18 cellular contexts compared by ENCODE assay signal in the genomic region with DNA sequence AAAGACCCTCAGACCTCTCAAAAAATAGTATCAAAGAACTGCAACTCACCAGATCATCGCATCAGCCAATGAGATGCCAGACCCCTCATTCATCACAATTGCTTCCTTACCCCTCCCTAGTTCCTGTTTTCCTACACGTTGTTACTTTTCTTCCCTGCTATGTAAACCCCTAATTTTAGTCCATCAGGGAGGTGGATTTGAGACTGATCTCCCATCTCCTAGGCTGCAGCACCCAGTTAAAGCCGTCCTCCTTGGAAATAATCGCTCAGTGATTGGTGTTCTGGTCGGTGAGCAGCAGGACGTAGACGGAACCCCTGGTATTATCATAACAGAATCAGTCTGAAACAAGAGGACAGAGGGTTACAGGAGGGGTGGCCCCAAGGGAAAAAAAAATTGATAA. TPM values are rescaled to one million over a fixed set of nuclear protein-coding genes. Genes with fewer than 3 reads are reported as not detected.
A peak's percentile ranks its signal among the peaks of the same experiment; 100 is the strongest.
DNase-seq lines count a peak whose midpoint lies in the region; ATAC-seq, FAIRE-seq and TF ChIP-seq lines count a peak whose summit lies in the region.
"Had no signal": no experiment of that assay in that cellular context is flagged by ENCODE, and none has a peak within 500 bp of the region (broad histone marks: within the 10 kb centered on the region; RNA-seq: fewer than 3 reads in every experiment).

No MANE protein-coding gene starts in this region.

- no peak overlapping the region for H4K5ac ChIP-seq in H1 (ENCODE audit: insufficient read length, low read depth, low read length)

- H3K27me3 ChIP-seq in GM23338 (ENCODE audit: insufficient read depth) (no peaks in the 10 kb centered on the region), H1 (replicated peaks in 1 of 4; ENCODE audit: control insufficient read depth in 3 of 4, extremely low read depth in 1 of 4, insufficient read depth in 3 of 4, low read length in 3 of 4) (no peaks in the 10 kb centered on the region)

- intact Hi-C loops in activated CD8-positive, alpha-beta T cell treated with anti-CD3 and anti-CD28 coated beads for 36 hours (cut with micrococcal nuclease): loop anchor here (10.0 kb wide), 1 partner anchor 239 kb away; no protein-coding TSS in a partner anchor

- no peaks in the 10 kb centered on the region for H3K36me3 ChIP-seq in GM23338 (ENCODE audit: insufficient read depth)
- H3K36me3 ChIP-seq in H1 (ENCODE audit: control insufficient read depth in 2 of 4, insufficient read depth in 4 of 4, low read length in 3 of 4): no peaks in the 10 kb centered on the region

- ATAC-seq in activated CD8-positive, alpha-beta T cell treated with anti-CD3 and anti-CD28 coated beads for 36 hours: no peak
- ATAC-seq in activated CD8-positive, alpha-beta T cell treated with anti-CD3 and anti-CD28 coated beads, Interleukin-2, amount 10 ng/mL, durations not matched to agents 7 days and 5 days: no peak
- no peak for ATAC-seq in GM23338
- ATAC-seq in GM18498 (IDR thresholded peaks at IDR 0.05; ENCODE audit: unreplicated experiment): no peak
- ATAC-seq: Right ventricle myocardium inferior had no signal

- no peak overlapping the region for H3K4me3 ChIP-seq in GM23338
- H3K4me3 ChIP-seq in H1 (ENCODE audit: extremely low read depth in 1 of 4, insufficient read depth in 2 of 4, low read depth in 3 of 4, low read length in 4 of 4): no peak overlapping the region

- no peak overlapping the region for H3K9ac ChIP-seq in H1 (replicated peaks in 1 of 4; ENCODE audit: extremely low read depth in 1 of 4, low read depth in 3 of 4, low read length in 3 of 4)

- H3K4me3 Mint-ChIP-seq in activated CD8-positive, alpha-beta T cell treated with anti-CD3 and anti-CD28 coated beads for 36 hours: no peak overlapping the region
- H3K4me3 Mint-ChIP-seq in activated CD8-positive, alpha-beta T cell treated with anti-CD3 and anti-CD28 coated beads, Interleukin-2, amount 10 ng/mL, durations not matched to agents 7 days and 5 days: no peak overlapping the region
- H3K4me3 Mint-ChIP-seq in GM23338 (no peak overlapping the region), progenitor cell of endocrine pancreas (ENCODE audit: low read depth) (no peak overlapping the region)
- H3K4me3 Mint-ChIP-seq: CD4-positive, alpha-beta T cell had no signal

- peak overlapping the region; percentile 26; the same call in 1 of the 2 replicates for H2BK5ac ChIP-seq in H1 (ENCODE audit: low read depth, low read length)

- H3K23ac ChIP-seq in H1 (ENCODE audit: insufficient read length): no peak overlapping the region

- no peak overlapping the region for H2BK15ac ChIP-seq in H1 (ENCODE audit: low read length)

- H4K20me1 ChIP-seq in GM23338 (replicated peaks; ENCODE audit: insufficient read depth): no peaks in the 10 kb centered on the region
- H4K20me1 ChIP-seq in H1 (replicated peaks in 1 of 2; ENCODE audit: control insufficient read depth in 1 of 2, insufficient read depth in 2 of 2, low read length in 2 of 2): no peaks in the 10 kb centered on the region

- FAIRE-seq in H1 (lab: Jason Lieb, UNC): no peak
- FAIRE-seq: GM19239, H54 had no signal

- WGBS in H1 (ENCODE audit: extremely low coverage in 1 of 2, insufficient coverage in 1 of 2, insufficient read length in 1 of 2, insufficient replicate concordance in 2 of 2, low coverage in 1 of 2, low lambda C conversion rate in 2 of 2, missing lambda C conversion rate in 1 of 2), 2 experiments: 79% methylated on average over 7 of the region's 7 CpGs; no CpG with 5 or more reads in 1 of the 2 experiments

- TF ChIP-seq CTCF in activated CD8-positive, alpha-beta T cell treated with anti-CD3 and anti-CD28 coated beads for 36 hours (IDR thresholded peaks at IDR 0.05): no peak
- TF ChIP-seq CTCF in GM23338 (conservative IDR thresholded peaks at IDR 0.05; ENCODE audit: low read depth in 2 of 2): no peak
- TF ChIP-seq CTCF in H1 (IDR thresholded peaks at IDR 0.05; ENCODE audit: control extremely low read depth in 1 of 3, insufficient read depth in 1 of 3, low read depth in 1 of 3, low read length in 3 of 3): no peak
- TF ChIP-seq CTCF in progenitor cell of endocrine pancreas (IDR thresholded peaks at IDR 0.05; ENCODE audit: unreplicated experiment): no peak

- POLR2A ChIA-PET in activated CD8-positive, alpha-beta T cell treated with anti-CD3 and anti-CD28 coated beads for 36 hours (lab: Charles Lee): interaction anchor here (0.8 kb wide), 1 partner anchor 19 kb away, joined by 3 read pairs; no protein-coding TSS in a partner anchor
- POLR2A ChIA-PET in activated CD8-positive, alpha-beta T cell treated with anti-CD3 and anti-CD28 coated beads, Interleukin-2, amount 10 ng/mL, durations not matched to agents 7 days and 5 days (lab: Charles Lee): no interaction called here
- POLR2A ChIA-PET in H1 (lab: Charles Lee; ENCODE audit: partially characterized antibody): no interaction called here

- peaks cover 4% of the 10 kb centered on the region for H3K36me3 Mint-ChIP-seq in activated CD8-positive, alpha-beta T cell treated with anti-CD3 and anti-CD28 coated beads for 36 hours (ENCODE audit: low read depth)
- no peaks in the 10 kb centered on the region for H3K36me3 Mint-ChIP-seq in activated CD8-positive, alpha-beta T cell treated with anti-CD3 and anti-CD28 coated beads, Interleukin-2, amount 10 ng/mL, durations not matched to agents 7 days and 5 days (ENCODE audit: low read depth)
- H3K36me3 Mint-ChIP-seq in GM23338 (ENCODE audit: low read depth): no peaks in the 10 kb centered on the region
- peaks cover 5% of the 10 kb centered on the region for H3K36me3 Mint-ChIP-seq in progenitor cell of endocrine pancreas (ENCODE audit: insufficient read depth)

- H3K4ac ChIP-seq in H1 (replicated peaks; ENCODE audit: insufficient read length, low read depth, low read length): no peak overlapping the region

- H3K4me2 ChIP-seq in GM23338: peak overlapping the region; percentile 29; the same call in 1 of the 2 replicates
- H3K4me2 ChIP-seq in H1 (ENCODE audit: insufficient read depth in 1 of 2, low read depth in 2 of 2, low read length in 2 of 2): no peak overlapping the region

- no peaks in the 10 kb centered on the region; the same call in 1 of the 2 replicates for H3K9me2 ChIP-seq in GM23338 (ENCODE audit: insufficient read depth)

- H2BK120ac ChIP-seq in H1 (replicated peaks; ENCODE audit: low read depth, low read length): no peak overlapping the region

- H2AK5ac ChIP-seq in H1 (ENCODE audit: low read depth, low read length): no peak overlapping the region

- no peak for TF ChIP-seq EP300 in H1 (IDR thresholded peaks at IDR 0.05; ENCODE audit: borderline replicate concordance in 1 of 2, low read depth in 2 of 2, low read length in 2 of 2)

- H2AFZ ChIP-seq in GM23338 (peak overlapping the region; percentile 90), H1 (ENCODE audit: low read length) (peak overlapping the region; percentile 87)

- no peak overlapping the region for H3K14ac ChIP-seq in H1 (ENCODE audit: insufficient read length)

- no peak overlapping the region for H2BK12ac ChIP-seq in H1 (ENCODE audit: low read depth, low read length)

- H4K91ac ChIP-seq in H1 (replicated peaks; ENCODE audit: insufficient read length, low read length): no peak overlapping the region

- H3K4me1 Mint-ChIP-seq in activated CD8-positive, alpha-beta T cell treated with anti-CD3 and anti-CD28 coated beads for 36 hours (ENCODE audit: low read depth): peaks cover 25% of the 10 kb centered on the region
- peaks cover 22% of the 10 kb centered on the region for H3K4me1 Mint-ChIP-seq in activated CD8-positive, alpha-beta T cell treated with anti-CD3 and anti-CD28 coated beads, Interleukin-2, amount 10 ng/mL, durations not matched to agents 7 days and 5 days (ENCODE audit: low read depth)
- peaks cover 16% of the 10 kb centered on the region for H3K4me1 Mint-ChIP-seq in GM23338
- H3K4me1 Mint-ChIP-seq in progenitor cell of endocrine pancreas (ENCODE audit: low read depth): peaks cover 19% of the 10 kb centered on the region

- CTCF ChIA-PET in activated CD8-positive, alpha-beta T cell treated with anti-CD3 and anti-CD28 coated beads for 36 hours (lab: Charles Lee): interaction anchor here (0.7 kb wide), 1 partner anchor 1047 kb away, joined by 3 read pairs; no protein-coding TSS in a partner anchor
- CTCF ChIA-PET in activated CD8-positive, alpha-beta T cell treated with anti-CD3 and anti-CD28 coated beads, Interleukin-2, amount 10 ng/mL, durations not matched to agents 7 days and 5 days (lab: Charles Lee): interaction anchor here (2.2 kb wide), 1 partner anchor 178 kb away, joined by 7 read pairs; no protein-coding TSS in a partner anchor
- CTCF ChIA-PET in H1 (lab: Charles Lee; ENCODE audit: partially characterized antibody): interaction anchor here (1.0 kb wide), 1 partner anchor 32 kb away, joined by 3 read pairs; no protein-coding TSS in a partner anchor

- DNase-seq in activated CD8-positive, alpha-beta T cell treated with anti-CD3 and anti-CD28 coated beads for 36 hours: no peak
- DNase-seq in activated CD8-positive, alpha-beta T cell treated with anti-CD3 and anti-CD28 coated beads, Interleukin-2, amount 10 ng/mL, durations not matched to agents 7 days and 5 days: no peak
- DNase-seq in GM23338 (ENCODE audit: low spot score) (no peak), H1 (ENCODE audit: low read depth in 1 of 2, low spot score in 2 of 2) (no peak), progenitor cell of endocrine pancreas (ENCODE audit: low spot score, unreplicated experiment) (no peak), A172 (ENCODE audit: low spot score) (no peak)
- DNase-seq: CD4-positive, alpha-beta T cell; GF-D8; Kasumi-1; NCI-H1417; NCI-H1694 treated with DMSO at 0.1 percent for 48 hours; NCI-H2081 treated with DMSO at 0.1 percent for 48 hours; NCI-H2171 treated with DMSO at 0.1 percent for 48 hours; NCI-H526 had no signal

- H3K79me1 ChIP-seq in H1 (ENCODE audit: low read depth, low read length): no peaks in the 10 kb centered on the region

- H3K4me1 ChIP-seq in GM23338 (ENCODE audit: insufficient read depth) (peaks cover 9% of the 10 kb centered on the region), H1 (replicated peaks in 1 of 4; ENCODE audit: control insufficient read depth in 3 of 4, insufficient read depth in 4 of 4, low read length in 3 of 4) (peaks cover 0 to 3% (median 1%) of the 10 kb centered on the region in 4 experiments; a peak in 3 of 7 replicates)

- no peak overlapping the region for H2BK20ac ChIP-seq in H1 (ENCODE audit: low read length)

- peak overlapping the region; percentile 43 for H3K27ac Mint-ChIP-seq in activated CD8-positive, alpha-beta T cell treated with anti-CD3 and anti-CD28 coated beads for 36 hours
- H3K27ac Mint-ChIP-seq in activated CD8-positive, alpha-beta T cell treated with anti-CD3 and anti-CD28 coated beads, Interleukin-2, amount 10 ng/mL, durations not matched to agents 7 days and 5 days: no peak overlapping the region
- H3K27ac Mint-ChIP-seq in GM23338 (no peak overlapping the region), progenitor cell of endocrine pancreas (peak overlapping the region; percentile 52)
- H3K27ac Mint-ChIP-seq: CD4-positive, alpha-beta T cell had no signal

- H3K9me3 ChIP-seq in H1 (ENCODE audit: insufficient read depth in 2 of 2, low read depth in 1 of 2, low read length in 1 of 2): no peaks in the 10 kb centered on the region

- no peak for TF ChIP-seq RAD21 in H1 (IDR thresholded peaks at IDR 0.05 in 1 of 2, conservative IDR thresholded peaks at IDR 0.05 in 1 of 2; ENCODE audit: low read depth in 2 of 2, low read length in 2 of 2)

- H3K23me2 ChIP-seq in H1 (ENCODE audit: low read depth, low read length): no peaks in the 10 kb centered on the region

- H3K56ac ChIP-seq in H1 (replicated peaks; ENCODE audit: insufficient read length, low read depth, low read length): no peak overlapping the region

- H3K18ac ChIP-seq in H1 (ENCODE audit: extremely low read depth, low read length): no peak overlapping the region

- H4K8ac ChIP-seq in H1 (ENCODE audit: extremely low read depth, insufficient read depth, low read length): no peak overlapping the region

- H3F3A ChIP-seq in GM23338 (replicated peaks; ENCODE audit: low read depth): no peaks in the 10 kb centered on the region

- H3K79me2 ChIP-seq in GM23338 (replicated peaks; ENCODE audit: insufficient read depth) (no peaks in the 10 kb centered on the region), H1 (ENCODE audit: control insufficient read depth in 1 of 2, insufficient read depth in 2 of 2, low read length in 2 of 2) (no peaks in the 10 kb centered on the region)

- H3K27ac ChIP-seq in GM23338 (ENCODE audit: low read depth) (no peak overlapping the region), H1 (ENCODE audit: low read depth, low read length) (no peak overlapping the region)

- H3K27me3 Mint-ChIP-seq in activated CD8-positive, alpha-beta T cell treated with anti-CD3 and anti-CD28 coated beads for 36 hours: no peaks in the 10 kb centered on the region
- H3K27me3 Mint-ChIP-seq in activated CD8-positive, alpha-beta T cell treated with anti-CD3 and anti-CD28 coated beads, Interleukin-2, amount 10 ng/mL, durations not matched to agents 7 days and 5 days (ENCODE audit: low read depth): no peaks in the 10 kb centered on the region
- H3K27me3 Mint-ChIP-seq in GM23338 (ENCODE audit: insufficient read depth, low read depth, poor library complexity) (peaks cover 6% of the 10 kb centered on the region), progenitor cell of endocrine pancreas (peaks cover 5% of the 10 kb centered on the region)
- H3K27me3 Mint-ChIP-seq: CD4-positive, alpha-beta T cell had no signal

- peaks cover 7% of the 10 kb centered on the region for H3K9me3 Mint-ChIP-seq in activated CD8-positive, alpha-beta T cell treated with anti-CD3 and anti-CD28 coated beads for 36 hours
- no peaks in the 10 kb centered on the region for H3K9me3 Mint-ChIP-seq in activated CD8-positive, alpha-beta T cell treated with anti-CD3 and anti-CD28 coated beads, Interleukin-2, amount 10 ng/mL, durations not matched to agents 7 days and 5 days (ENCODE audit: insufficient read depth)
- H3K9me3 Mint-ChIP-seq in GM23338: no peaks in the 10 kb centered on the region
- H3K9me3 Mint-ChIP-seq in progenitor cell of endocrine pancreas (ENCODE audit: low read depth): peaks cover 13% of the 10 kb centered on the region

- no peak for TF ChIP-seq POLR2A in H1 (IDR thresholded peaks at IDR 0.05; ENCODE audit: control extremely low read depth in 1 of 2, low read depth in 2 of 2, low read length in 2 of 2)

RNA-seq across cellular contexts. Expression of gene MAP4K4, which starts 44.0 kb away (rescaled TPM):
- 10 to 100 TPM; 26.3 to 27.3 TPM for total RNA-seq in activated CD8-positive, alpha-beta T cell treated with anti-CD3 and anti-CD28 coated beads for 36 hours
- 10 to 100 TPM; 90.2 to 92.2 TPM for total RNA-seq in activated CD8-positive, alpha-beta T cell treated with anti-CD3 and anti-CD28 coated beads, Interleukin-2, amount 10 ng/mL, durations not matched to agents 7 days and 5 days
- total RNA-seq in GM23338 (2014; rRNA removed; shearing (Covaris generic)): 77.2 and 99.2 TPM in 2 replicates
- polyA plus RNA-seq in GM23338 (2016; fragmentation: Nextera tagmentation; extraction: Ambion mirVana) (32.2 and 34.6 TPM in 2 replicates), H1 (2011; rRNA removed) (53.2 and 56.7 TPM in 2 replicates)
- total RNA-seq in H1 (2021; fragmentation: NEBNext Ultra II Directional; extraction: Animal tissue kit (Norgen Biotek cat#: 25700)): 133 and 138 TPM in 2 replicates
- 70.5 TPM for polyA plus RNA-seq in H1 (2011; cell fraction: cytosol; rRNA removed)
- polyA plus RNA-seq in H1 (2011; cell fraction: nucleus; rRNA removed): 156 TPM
- 108 to 151 TPM (median 126 TPM) in 4 replicates for polyA plus RNA-seq in H1 (2012, experiment 1 of 2)
- polyA plus RNA-seq in H1 (2012, experiment 2 of 2): 8.2 TPM
- 67.2 TPM for polyA plus RNA-seq in H1 (2013, experiment 1 of 2)
- 68.9 TPM for polyA plus RNA-seq in H1 (2013, experiment 2 of 2)
- polyA minus RNA-seq in H1 (2011; rRNA and poly(A)+ RNA removed): 128 and 175 TPM in 2 replicates
- polyA minus RNA-seq in H1 (2011; cell fraction: cytosol; rRNA and poly(A)+ RNA removed): 79.4 TPM
- polyA minus RNA-seq in H1 (2011; cell fraction: nucleus; rRNA and poly(A)+ RNA removed): 272 TPM
- total RNA-seq in progenitor cell of endocrine pancreas: 171 and 184 TPM in 2 replicates
- 59.2 and 61.8 TPM in 2 replicates for total RNA-seq in A172 (2014; rRNA removed; shearing (Covaris generic))

Comparison
In these comparisons a context has a peak if more than half of its experiments do, and no peak if none do; other contexts are left out.
1. H3K27ac Mint-ChIP-seq: peak in activated CD8-positive, alpha-beta T cell treated with anti-CD3 and anti-CD28 coated beads for 36 hours (single experiment) and progenitor cell of endocrine pancreas (single experiment); none in activated CD8-positive, alpha-beta T cell treated with anti-CD3 and anti-CD28 coated beads, Interleukin-2, amount 10 ng/mL, durations not matched to agents 7 days and 5 days (single experiment) and GM23338 (single experiment).